8 cellular contexts compared by ENCODE assay signal in the genomic region with DNA sequence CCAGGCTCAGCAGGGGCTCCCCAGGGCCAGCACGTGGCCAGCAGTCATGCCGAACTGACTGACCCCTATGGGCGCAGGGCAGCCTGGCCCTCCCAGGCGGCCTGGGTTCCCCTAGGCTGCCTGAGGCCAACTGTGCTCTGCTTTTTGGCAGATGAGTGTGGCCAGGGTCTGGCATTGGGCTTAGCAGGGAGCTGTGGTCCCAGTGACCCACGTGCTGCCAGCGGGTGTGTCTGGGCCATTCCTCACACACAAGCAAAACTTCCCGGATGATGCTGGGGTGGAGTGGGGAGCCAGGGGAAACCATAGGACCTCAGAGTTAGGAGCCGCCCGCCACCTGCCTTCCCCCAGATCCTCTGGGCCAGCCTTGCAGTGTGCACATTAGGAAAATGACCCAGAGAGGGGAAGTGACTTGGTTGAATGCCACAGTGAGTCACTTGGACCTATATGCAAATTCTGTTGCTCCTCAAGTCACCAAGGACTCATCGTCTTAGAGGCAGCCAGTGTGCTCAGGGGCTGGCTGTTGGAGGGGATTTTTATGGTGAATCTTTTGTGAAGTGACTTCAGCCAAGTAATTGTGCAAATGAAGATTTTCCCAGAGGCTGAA. TPM values are rescaled to one million over a fixed set of nuclear protein-coding genes. Genes with fewer than 3 reads are reported as not detected.
DNase-seq lines count a peak whose midpoint lies in the region; ATAC-seq, FAIRE-seq and TF ChIP-seq lines count a peak whose summit lies in the region.

No MANE protein-coding gene starts in this region.

- no peaks in the 10 kb centered on the region for H3K9me3 Mint-ChIP-seq in activated CD4-positive, alpha-beta memory T cell treated with anti-CD3 and anti-CD28 coated beads, Interleukin-2, amount 10 ng/mL, durations not matched to agents 7 days and 5 days
- H3K9me3 Mint-ChIP-seq in Calu3 (ENCODE audit: low read depth, unreplicated experiment): no peaks in the 10 kb centered on the region

- intact Hi-C loops in left lung (cut with DNase I): no loop called here
- intact Hi-C loops in Calu3 (cut with micrococcal nuclease; ENCODE audit: unreplicated experiment): no loop called here

- no peak overlapping the region for H3K4me3 ChIP-seq in left lung

- FAIRE-seq in GM12892 (lab: Jason Lieb, UNC): no peak

- POLR2A ChIA-PET in activated CD4-positive, alpha-beta memory T cell treated with anti-CD3 and anti-CD28 coated beads, Interleukin-2, amount 10 ng/mL, durations not matched to agents 7 days and 5 days (lab: Charles Lee): interaction anchor here (1.0 to 1.8 kb wide), 7 partner anchors 9 to 120 kb away, joined by 3 to 8 read pairs (median 4); no protein-coding TSS in a partner anchor

- no peaks in the 10 kb centered on the region for H3K27me3 Mint-ChIP-seq in activated CD4-positive, alpha-beta memory T cell treated with anti-CD3 and anti-CD28 coated beads, Interleukin-2, amount 10 ng/mL, durations not matched to agents 7 days and 5 days
- H3K27me3 Mint-ChIP-seq in Calu3 (ENCODE audit: unreplicated experiment): peaks cover 2% of the 10 kb centered on the region

- peaks cover 21 to 99% of the 10 kb centered on the region in 2 donors for H3K4me1 ChIP-seq in left lung

- TF ChIP-seq CTCF in left lung (IDR thresholded peaks at IDR 0.05): no peak
- TF ChIP-seq CTCF in Calu3 (IDR thresholded peaks at IDR 0.05; ENCODE audit: unreplicated experiment): no peak

- peak; percentile 69 for DNase-seq in GM12892 (ENCODE audit: insufficient read length)
- DNase-seq in activated CD4-positive, alpha-beta memory T cell treated with anti-CD3 and anti-CD28 coated beads, Interleukin-2, amount 10 ng/mL, durations not matched to agents 7 days and 5 days: peak; percentile 61
- no peak for DNase-seq in left lung
- DNase-seq in medulla oblongata (ENCODE audit: extremely low spot score): no peak
- no peak for DNase-seq in Calu3
- DNase-seq in NCI-H82 treated with DMSO at 0.1 percent for 48 hours (lab: John Stamatoyannopoulos, UW; ENCODE audit: unreplicated experiment): no peak

- peaks cover 0 to 4% of the 10 kb centered on the region in 2 donors for H3K36me3 ChIP-seq in left lung

- H3K4me1 Mint-ChIP-seq in activated CD4-positive, alpha-beta memory T cell treated with anti-CD3 and anti-CD28 coated beads, Interleukin-2, amount 10 ng/mL, durations not matched to agents 7 days and 5 days: peaks cover 79% of the 10 kb centered on the region
- H3K4me1 Mint-ChIP-seq in Calu3 (ENCODE audit: low read depth, unreplicated experiment): peaks cover 15% of the 10 kb centered on the region

- peak overlapping the region; percentile 92 for H3K27ac Mint-ChIP-seq in activated CD4-positive, alpha-beta memory T cell treated with anti-CD3 and anti-CD28 coated beads, Interleukin-2, amount 10 ng/mL, durations not matched to agents 7 days and 5 days
- no peak overlapping the region for H3K27ac Mint-ChIP-seq in Calu3 (ENCODE audit: unreplicated experiment)

- peak overlapping the region; percentile 19 for H3K4me3 Mint-ChIP-seq in activated CD4-positive, alpha-beta memory T cell treated with anti-CD3 and anti-CD28 coated beads, Interleukin-2, amount 10 ng/mL, durations not matched to agents 7 days and 5 days
- no peak overlapping the region for H3K4me3 Mint-ChIP-seq in Calu3 (ENCODE audit: low read depth, unreplicated experiment)

- H3K27ac ChIP-seq in left lung: peak overlapping the region; percentile 48 to 97

- no peaks in the 10 kb centered on the region for H3K27me3 ChIP-seq in left lung

- H3K9me3 ChIP-seq in left lung: no peaks in the 10 kb centered on the region

- peak; percentile 85 for TF ChIP-seq POLR2A in GM12892 (IDR thresholded peaks at IDR 0.05; ENCODE audit: low read depth, low read length)

- H3K36me3 Mint-ChIP-seq in activated CD4-positive, alpha-beta memory T cell treated with anti-CD3 and anti-CD28 coated beads, Interleukin-2, amount 10 ng/mL, durations not matched to agents 7 days and 5 days (ENCODE audit: low read depth): peaks cover 18% of the 10 kb centered on the region
- peaks cover 9% of the 10 kb centered on the region for H3K36me3 Mint-ChIP-seq in Calu3 (ENCODE audit: insufficient read depth, unreplicated experiment)

- no TSS peak for BruUV-seq in Calu3 (replicated peaks; lab: Mats Ljungman, UMichigan)

- ATAC-seq in GM21360 (IDR thresholded peaks at IDR 0.05; ENCODE audit: unreplicated experiment) (peak; percentile 55), HG03571 (IDR thresholded peaks at IDR 0.05; ENCODE audit: unreplicated experiment) (peak; percentile 50), left lung (peak; percentile 49)

- CTCF ChIA-PET in activated CD4-positive, alpha-beta memory T cell treated with anti-CD3 and anti-CD28 coated beads, Interleukin-2, amount 10 ng/mL, durations not matched to agents 7 days and 5 days (lab: Charles Lee): interaction anchor here (1.0 to 2.5 kb wide), 7 partner anchors 9 to 121 kb away, joined by 3 to 16 read pairs (median 4); partner anchors contain the start of gene GUCD1
- CTCF ChIA-PET in Calu3 (lab: Charles Lee): interaction anchor here (0.9 to 1.8 kb wide), 2 partner anchors 10 to 30 kb away, joined by 5 to 6 read pairs; no protein-coding TSS in a partner anchor

RNA-seq across cellular contexts. Expression of gene ADORA2A, which starts 6.6 kb away (rescaled TPM):
- 14.3 TPM for polyA plus RNA-seq in GM12892 (2012; ENCODE audit: missing spikeins)
- total RNA-seq in activated CD4-positive, alpha-beta memory T cell treated with anti-CD3 and anti-CD28 coated beads, Interleukin-2, amount 10 ng/mL, durations not matched to agents 7 days and 5 days: 10 to 100 TPM; 19.7 to 19.8 TPM
- total RNA-seq in left lung (10 to 100 TPM; 11.5 to 16.8 TPM), Calu3 (2022) (2.4 and 2.9 TPM in 2 replicates)

Comparison
In these comparisons a context has a peak if more than half of its experiments do, and no peak if none do; other contexts are left out.
1. DNase-seq: peak in GM12892 (single experiment) and activated CD4-positive, alpha-beta memory T cell treated with anti-CD3 and anti-CD28 coated beads, Interleukin-2, amount 10 ng/mL, durations not matched to agents 7 days and 5 days (single experiment); none in left lung (0 of 2), medulla oblongata (single experiment), Calu3 (single experiment) and NCI-H82 treated with DMSO at 0.1 percent for 48 hours (single experiment).
2. Peak in every context shown above with its lines, with median percentiles within 50 percentile points of each other: ATAC-seq.